ENCODE assay signal across 8 cellular contexts in the genomic region with DNA sequence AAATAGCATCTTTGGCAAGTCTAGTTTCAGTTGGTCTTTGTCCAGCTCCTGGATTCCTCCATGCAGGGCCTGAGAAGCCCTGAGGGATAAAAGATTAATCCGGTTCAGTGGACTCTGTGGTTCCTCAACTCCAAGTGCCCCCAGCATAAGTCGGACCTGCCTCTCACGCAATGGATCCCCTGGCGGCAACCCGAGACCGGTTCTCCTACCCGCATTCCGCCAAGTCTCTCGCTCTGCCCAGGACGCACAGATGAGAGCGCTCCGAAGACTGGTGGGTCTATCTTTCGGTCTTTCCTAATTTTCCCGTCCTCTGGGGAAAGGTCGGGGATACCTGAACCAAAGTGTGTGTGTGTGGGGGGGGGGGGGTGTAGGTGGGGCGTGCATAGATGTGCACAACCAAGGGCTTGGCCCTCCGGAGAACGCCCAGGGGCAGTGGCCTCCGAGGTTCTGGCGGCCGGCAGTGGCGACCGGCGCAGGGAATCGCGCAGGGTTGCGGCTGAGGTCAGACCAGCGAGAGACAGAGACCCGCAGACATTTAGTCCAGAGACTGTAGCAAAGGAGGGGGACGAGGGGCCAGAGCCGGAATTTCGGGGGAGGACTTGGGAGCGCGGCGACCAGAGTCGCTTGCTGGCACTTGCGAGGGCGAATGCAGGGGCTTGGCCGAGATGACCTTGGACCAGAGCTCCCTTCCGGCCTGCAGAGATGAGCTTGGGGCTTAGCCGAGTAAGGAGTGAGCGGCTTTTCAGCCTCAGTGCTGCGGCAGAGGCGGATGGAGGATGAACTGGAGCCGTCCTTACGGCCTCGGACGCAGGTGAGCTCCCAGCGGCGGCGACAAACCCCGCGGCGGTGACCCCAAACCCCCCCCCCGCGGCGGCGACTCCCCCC. TPM values are rescaled to one million over a fixed set of nuclear protein-coding genes. Genes with fewer than 3 reads are reported as not detected.
DNase-seq lines count a peak whose midpoint lies in the region; ATAC-seq, FAIRE-seq and TF ChIP-seq lines count a peak whose summit lies in the region.

No MANE protein-coding gene starts in this region.

- TF ChIP-seq RAD21 in A549 (conservative IDR thresholded peaks at IDR 0.05 in 1 of 2, IDR thresholded peaks at IDR 0.05 in 1 of 2) = no peak

- no peaks in the 10 kb centered on the region for H3K9me3 Mint-ChIP-seq in progenitor cell of endocrine pancreas (ENCODE audit: low read depth)

- H3K4me3 Mint-ChIP-seq in progenitor cell of endocrine pancreas (ENCODE audit: low read depth) = peak overlapping the region; percentile 89

- H3K4me3 ChIP-seq in A549 = peak overlapping the region; percentile 58

- TF ChIP-seq POLR2A in A549 (IDR thresholded peaks at IDR 0.05; ENCODE audit: low read length) = no peak

- peak overlapping the region; percentile 81 to 90 for H3K27ac ChIP-seq in A549
- peak overlapping the region; percentile 64 for H3K27ac ChIP-seq in adipose tissue (ENCODE audit: low read depth, low read length)

- TF ChIP-seq CTCF in A549 (IDR thresholded peaks at IDR 0.05) = no peak
- TF ChIP-seq CTCF in progenitor cell of endocrine pancreas (IDR thresholded peaks at IDR 0.05; ENCODE audit: unreplicated experiment) = peak; percentile 33

- no peak for FAIRE-seq in A549 (lab: Jason Lieb, UNC)

- H3K36me3 Mint-ChIP-seq in progenitor cell of endocrine pancreas (ENCODE audit: insufficient read depth) = no peaks in the 10 kb centered on the region

- in situ Hi-C loops in G401 (cut with HindIII; ENCODE audit: low sequenced_read_pairs) = no loop called here

- CTCF ChIA-PET in A549 (lab: Yijun Ruan, JAX) = interaction anchor here (0.6 to 3.1 kb wide), 5 partner anchors 7 to 47 kb away, joined by 3 to 27 read pairs (median 3); a partner anchor contains a TSS

- H3K4me2 ChIP-seq in A549 = peak overlapping the region; percentile 93

- ATAC-seq in A549 (peak; percentile 67 to 75), HG02588 (IDR thresholded peaks at IDR 0.05; ENCODE audit: unreplicated experiment) (peak; percentile 35), left ventricle myocardium superior (peak; percentile 62)

- H3K4me1 Mint-ChIP-seq in progenitor cell of endocrine pancreas (ENCODE audit: low read depth) = peaks cover 18% of the 10 kb centered on the region

- H3K4me1 ChIP-seq in A549 = peaks cover 9% of the 10 kb centered on the region; the same call in 1 of the 3 replicates

- peak overlapping the region; percentile 97 for H3K27ac Mint-ChIP-seq in progenitor cell of endocrine pancreas

- peak in 1 of 2 experiments; percentile 28 for DNase-seq in A549 (ENCODE audit: low read depth in 1 of 2, low spot score in 1 of 2)
- DNase-seq in G401 (ENCODE audit: low spot score) = peak; percentile 74
- peak; percentile 61 for DNase-seq in NCI-H1092 (lab: John Stamatoyannopoulos, UW)
- peak; percentile 68 for DNase-seq in left ventricle myocardium superior
- peak; percentile 41 for DNase-seq in progenitor cell of endocrine pancreas (ENCODE audit: low spot score, unreplicated experiment)
- no peak for DNase-seq in NCI-H2081 (lab: John Stamatoyannopoulos, UW)

- no peaks in the 10 kb centered on the region for H3K9me3 ChIP-seq in A549

- no peak for TF ChIP-seq EP300 in A549 (IDR thresholded peaks at IDR 0.05)

- POLR2A ChIA-PET in A549 (lab: Yijun Ruan, JAX) = interaction anchor here (0.6 to 1.2 kb wide), 11 partner anchors 12 to 1750 kb away, joined by 3 to 25 read pairs (median 6); a partner anchor contains a TSS

- 40% methylated on average over 33 of the region's 58 CpGs for WGBS in A549 (ENCODE audit: missing lambda C conversion rate)
- WGBS in adipose tissue, 3 donors = 4 to 7% (median 6%) methylated on average over 56 to 58 of the region's 58 CpGs

- H3K27me3 Mint-ChIP-seq in progenitor cell of endocrine pancreas = no peaks in the 10 kb centered on the region

- intact Hi-C loops in left ventricle myocardium superior (cut with micrococcal nuclease) = no loop called here

TF ChIP-seq in A549, 52 proteins besides CTCF, POLR2A, EP300 and RAD21 (continues in another document):
- TF ChIP-seq ZNF302 (CRISPR knock-in tag; IDR thresholded peaks at IDR 0.05) (no peak), GATA3 (IDR thresholded peaks at IDR 0.05; ENCODE audit: borderline replicate concordance) (no peak), JUN (IDR thresholded peaks at IDR 0.05) (no peak), HEYL (CRISPR knock-in tag; IDR thresholded peaks at IDR 0.05) (no peak), MYC (IDR thresholded peaks at IDR 0.05; ENCODE audit: borderline replicate concordance, low read length) (no peak), ESRRA (IDR thresholded peaks at IDR 0.05; ENCODE audit: borderline replicate concordance, low read length) (no peak), MAFK (IDR thresholded peaks at IDR 0.05; ENCODE audit: partially characterized antibody) (no peak), RFX5 (IDR thresholded peaks at IDR 0.05) (no peak), PHF8 (IDR thresholded peaks at IDR 0.05; ENCODE audit: borderline replicate concordance, low read depth) (no peak), NFE2L2 (conservative IDR thresholded peaks at IDR 0.05; ENCODE audit: low read length) (no peak), SREBF2 (IDR thresholded peaks at IDR 0.05) (no peak)
- TF ChIP-seq, protein P1, sequence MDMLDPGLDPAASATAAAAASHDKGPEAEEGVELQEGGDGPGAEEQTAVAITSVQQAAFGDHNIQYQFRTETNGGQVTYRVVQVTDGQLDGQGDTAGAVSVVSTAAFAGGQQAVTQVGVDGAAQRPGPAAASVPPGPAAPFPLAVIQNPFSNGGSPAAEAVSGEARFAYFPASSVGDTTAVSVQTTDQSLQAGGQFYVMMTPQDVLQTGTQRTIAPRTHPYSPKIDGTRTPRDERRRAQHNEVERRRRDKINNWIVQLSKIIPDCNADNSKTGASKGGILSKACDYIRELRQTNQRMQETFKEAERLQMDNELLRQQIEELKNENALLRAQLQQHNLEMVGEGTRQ (IDR thresholded peaks at IDR 0.05) = no peak
- TF ChIP-seq, protein P2, sequence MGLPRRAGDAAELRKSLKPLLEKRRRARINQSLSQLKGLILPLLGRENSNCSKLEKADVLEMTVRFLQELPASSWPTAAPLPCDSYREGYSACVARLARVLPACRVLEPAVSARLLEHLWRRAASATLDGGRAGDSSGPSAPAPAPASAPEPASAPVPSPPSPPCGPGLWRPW (IDR thresholded peaks at IDR 0.05) = no peak
- TF ChIP-seq, protein P3, sequence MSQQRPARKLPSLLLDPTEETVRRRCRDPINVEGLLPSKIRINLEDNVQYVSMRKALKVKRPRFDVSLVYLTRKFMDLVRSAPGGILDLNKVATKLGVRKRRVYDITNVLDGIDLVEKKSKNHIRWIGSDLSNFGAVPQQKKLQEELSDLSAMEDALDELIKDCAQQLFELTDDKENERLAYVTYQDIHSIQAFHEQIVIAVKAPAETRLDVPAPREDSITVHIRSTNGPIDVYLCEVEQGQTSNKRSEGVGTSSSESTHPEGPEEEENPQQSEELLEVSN (IDR thresholded peaks at IDR 0.05; ENCODE audit: borderline replicate concordance, low read depth) = no peak

RNA-seq across cellular contexts. Expression of a gene that starts 0.7 kb away (rescaled TPM):
- polyA plus RNA-seq in A549 (2011; rRNA removed) (5.6 and 6.9 TPM in 2 replicates), A549 (2017; fragmentation: RNase III; extraction: RNeasy Plus Mini Kit Qiagen cat#74134 plus additional on column Dnase treatment) (9.5 to 12.4 TPM (median 12.4 TPM) in 3 replicates), adipose tissue (10 to 100 TPM in 2 of 3 donors, 1 to 10 TPM in 1; 6.2 to 12.3 (median 10.3) TPM)
- 8.1 and 8.9 TPM in 2 replicates for polyA plus RNA-seq in A549 (2012; cell fraction: cytosol; rRNA removed)
- 18.4 and 18.6 TPM in 2 replicates for polyA plus RNA-seq in A549 (2012; cell fraction: nucleus; rRNA removed)
- polyA minus RNA-seq in A549 (2011; rRNA and poly(A)+ RNA removed) = 7.8 and 12.7 TPM in 2 replicates
- total RNA-seq in G401 (2014; rRNA removed; shearing (Covaris generic)) = not detected in 2 replicates
- total RNA-seq in left ventricle myocardium superior (25.3 TPM), progenitor cell of endocrine pancreas (39.7 and 40.1 TPM in 2 replicates)

RNA-seq across cellular contexts. Expression of a gene that starts 18.2 kb away (rescaled TPM):
- polyA plus RNA-seq in A549 (2011; rRNA removed) (0.08 and 0.34 TPM in 2 replicates), A549 (2017; fragmentation: RNase III; extraction: RNeasy Plus Mini Kit Qiagen cat#74134 plus additional on column Dnase treatment) (0.18 to 0.40 TPM (median 0.34 TPM) in 3 replicates), adipose tissue (10 to 100 TPM in 1 of 3 donors, 1 to 10 TPM in 1, under 1 TPM in 1; 0.79 to 26.4 (median 1.9) TPM)
- polyA plus RNA-seq in A549 (2012; cell fraction: cytosol; rRNA removed) = 0.39 and 0.44 TPM in 2 replicates
- 1.3 and 1.5 TPM in 2 replicates for polyA plus RNA-seq in A549 (2012; cell fraction: nucleus; rRNA removed)
- polyA minus RNA-seq in A549 (2011; rRNA and poly(A)+ RNA removed) = 0.05 and 0.41 TPM in 2 replicates
- total RNA-seq in G401 (2014; rRNA removed; shearing (Covaris generic)) = not detected in 2 replicates
- total RNA-seq in left ventricle myocardium superior (2.1 TPM), progenitor cell of endocrine pancreas (1.5 and 2.8 TPM in 2 replicates)

RNA-seq across cellular contexts. Expression of a gene that starts 37.2 kb away (rescaled TPM):
- polyA plus RNA-seq in A549 (2011; rRNA removed) (173 and 197 TPM in 2 replicates), A549 (2017; fragmentation: RNase III; extraction: RNeasy Plus Mini Kit Qiagen cat#74134 plus additional on column Dnase treatment) (752 to 794 TPM (median 776 TPM) in 3 replicates), adipose tissue (100 to 1,000 TPM; 327 to 436 (median 380) TPM)
- 1,143 and 1,530 TPM in 2 replicates for polyA plus RNA-seq in A549 (2012; cell fraction: cytosol; rRNA removed)
- polyA plus RNA-seq in A549 (2012; cell fraction: nucleus; rRNA removed) = 593 and 1,308 TPM in 2 replicates
- 47.5 and 66.5 TPM in 2 replicates for polyA minus RNA-seq in A549 (2011; rRNA and poly(A)+ RNA removed)
- not detected in 2 replicates for total RNA-seq in G401 (2014; rRNA removed; shearing (Covaris generic))
- total RNA-seq in left ventricle myocardium superior (270 TPM), progenitor cell of endocrine pancreas (562 and 580 TPM in 2 replicates)

Comparison
In these comparisons a context has a peak if more than half of its experiments do, and no peak if none do; other contexts are left out.
1. DNase-seq: peak in G401 (single experiment), NCI-H1092 (single experiment), left ventricle myocardium superior (single experiment) and progenitor cell of endocrine pancreas (single experiment); none in NCI-H2081 (0 of 2).
2. RNA of a gene that starts 0.7 kb away (total RNA-seq): 39.7 to 40.1 TPM in progenitor cell of endocrine pancreas and 25.3 TPM in left ventricle myocardium superior (single experiment); not detected in G401; every median in the first group is over 10 times any median in the second.
3. RNA of a gene that starts 37.2 kb away (total RNA-seq): 562 to 580 TPM in progenitor cell of endocrine pancreas and 270 TPM in left ventricle myocardium superior (single experiment); not detected in G401; every median in the first group is over 100 times any median in the second.
4. Peak in every context shown above with its lines, with median percentiles within 50 percentile points of each other: ATAC-seq.